19 cellular contexts compared by ENCODE assay signal in genomic region chr5:55829956-55830355, GRCh38. TPM values are rescaled to one million over a fixed set of nuclear protein-coding genes. Genes with fewer than 3 reads are reported as not detected.
A peak's percentile ranks its signal among the peaks of the same experiment; 100 is the strongest.
DNase-seq lines count a peak whose midpoint lies in the region; ATAC-seq, FAIRE-seq and TF ChIP-seq lines count a peak whose summit lies in the region.
"Had no signal": no experiment of that assay in that cellular context is flagged by ENCODE, and none has a peak within 500 bp of the region (broad histone marks: within the 10 kb centered on the region; RNA-seq: fewer than 3 reads in every experiment).

No MANE protein-coding gene starts in this region.

- no peak overlapping the region for H3K4me2 ChIP-seq in astrocyte (ENCODE audit: low read length)
- no peak overlapping the region for H3K4me2 ChIP-seq in keratinocyte (ENCODE audit: control insufficient read depth, extremely low read depth, insufficient read depth, low read depth, low read length)

- H3K36me3 Mint-ChIP-seq in activated naive CD4-positive, alpha-beta T cell treated with anti-CD3 and anti-CD28 coated beads, Interleukin-2, amount 50 U/mL, for 72 hours, result peaks cover 5 to 20% of the 10 kb centered on the region in 2 donors
- peaks cover 1% of the 10 kb centered on the region for H3K36me3 Mint-ChIP-seq in astrocyte (ENCODE audit: low read depth, unreplicated experiment)
- H3K36me3 Mint-ChIP-seq in HFFc6 (ENCODE audit: low read depth), result no peaks in the 10 kb centered on the region

- intact Hi-C loops in lower lobe of right lung (cut with DNase I), result no loop called here

- H3K27me3 Mint-ChIP-seq in astrocyte (ENCODE audit: low read depth, unreplicated experiment), result peaks cover 8% of the 10 kb centered on the region
- peaks cover 34% of the 10 kb centered on the region for H3K27me3 Mint-ChIP-seq in HFFc6 (ENCODE audit: insufficient read depth)

- H3K4me1 Mint-ChIP-seq in astrocyte (ENCODE audit: low read depth, unreplicated experiment), result no peaks in the 10 kb centered on the region
- no peaks in the 10 kb centered on the region for H3K4me1 Mint-ChIP-seq in HFFc6 (ENCODE audit: low read depth)

- H3K27ac ChIP-seq in astrocyte (ENCODE audit: low read depth, low read length) (no peak overlapping the region), keratinocyte (ENCODE audit: control insufficient read depth, insufficient read depth, low read length) (no peak overlapping the region), lower lobe of right lung (no peak overlapping the region)
- H3K27ac ChIP-seq: C4-2B had no signal

- no peak overlapping the region for H3K4me3 ChIP-seq in astrocyte (ENCODE audit: insufficient read depth, low read depth, low read length)
- H3K4me3 ChIP-seq in keratinocyte (ENCODE audit: control insufficient read depth in 2 of 3, extremely low read depth in 1 of 3, insufficient read depth in 2 of 3, low read depth in 1 of 3, low read length in 3 of 3), result no peak overlapping the region
- no peak overlapping the region for H3K4me3 ChIP-seq in lower lobe of right lung

- H3K79me2 ChIP-seq in astrocyte (ENCODE audit: insufficient read depth, low read length) (no peaks in the 10 kb centered on the region), keratinocyte (ENCODE audit: control insufficient read depth, insufficient read depth, low read length) (no peaks in the 10 kb centered on the region)

- no peaks in the 10 kb centered on the region for H3K36me3 ChIP-seq in astrocyte (ENCODE audit: insufficient read depth, low read length)
- no peaks in the 10 kb centered on the region for H3K36me3 ChIP-seq in keratinocyte (ENCODE audit: control insufficient read depth in 2 of 2, extremely low read depth in 1 of 2, insufficient read depth in 2 of 2, low read length in 2 of 2)
- no peaks in the 10 kb centered on the region for H3K36me3 ChIP-seq in lower lobe of right lung

- no peak for DNase-seq in activated naive CD4-positive, alpha-beta T cell treated with anti-CD3 and anti-CD28 coated beads, Interleukin-2, amount 50 U/mL, for 72 hours (ENCODE audit: low spot score in 2 of 2)
- no peak for DNase-seq in activated naive CD4-positive, alpha-beta T cell treated with anti-CD3 and anti-CD28 coated beads, Interleukin-2, amount 50 U/mL, for 16 hours
- DNase-seq in astrocyte (ENCODE audit: low read depth) (no peak), keratinocyte (ENCODE audit: low read depth, low spot score) (no peak), HFFc6 (no peak), NCI-H2029 (lab: John Stamatoyannopoulos, UW) (no peak), lower lobe of right lung (no peak)
- DNase-seq: DMS53, GOT3, Karpas-422, MM.1S, NCI-H1417, NCI-H1930, NCI-H2171 treated with DMSO at 0.1 percent for 48 hours had no signal

- H3K4me1 ChIP-seq in astrocyte (ENCODE audit: insufficient read depth, low read length), result no peaks in the 10 kb centered on the region
- H3K4me1 ChIP-seq in keratinocyte (ENCODE audit: control insufficient read depth, extremely low read depth, insufficient read depth, low read length), result no peaks in the 10 kb centered on the region
- no peaks in the 10 kb centered on the region for H3K4me1 ChIP-seq in lower lobe of right lung

- ATAC-seq in activated naive CD4-positive, alpha-beta T cell treated with anti-CD3 and anti-CD28 coated beads, Interleukin-2, amount 50 U/mL, for 72 hours, result peak; percentile 29 to 79
- ATAC-seq in HG02870 (IDR thresholded peaks at IDR 0.05; ENCODE audit: unreplicated experiment), result peak; percentile 51
- no peak for ATAC-seq in lower lobe of right lung

- H3K9me1 ChIP-seq in keratinocyte (ENCODE audit: control insufficient read depth, extremely low read depth, insufficient read depth, low read length), result no peaks in the 10 kb centered on the region

- TF ChIP-seq CTCF in astrocyte (IDR thresholded peaks at IDR 0.05; ENCODE audit: insufficient read depth, low read depth, low read length) (no peak), keratinocyte (optimal IDR thresholded peaks at IDR 0.05 in 1 of 3, IDR thresholded peaks at IDR 0.05 in 1 of 3, conservative IDR thresholded peaks at IDR 0.05 in 1 of 3; ENCODE audit: extremely low read depth in 1 of 3, insufficient read depth in 2 of 3, low read length in 3 of 3) (no peak), HFFc6 (IDR thresholded peaks at IDR 0.05) (no peak), lower lobe of right lung (IDR thresholded peaks at IDR 0.05) (no peak)

- dilution Hi-C loops in keratinocyte (cut with MboI; ENCODE audit: extremely low pct_ligation_motif_present, low sequenced_read_pairs), result no loop called here

- H3K27me3 ChIP-seq in astrocyte (ENCODE audit: insufficient read depth, low read length) (no peaks in the 10 kb centered on the region), keratinocyte (ENCODE audit: control insufficient read depth, extremely low read depth, insufficient read depth, low read length) (no peaks in the 10 kb centered on the region), lower lobe of right lung (ENCODE audit: low read depth) (no peaks in the 10 kb centered on the region)

- H4K20me1 ChIP-seq in astrocyte (ENCODE audit: insufficient read depth, low read length) (no peaks in the 10 kb centered on the region), keratinocyte (ENCODE audit: control insufficient read depth, extremely low read depth, insufficient read depth, low read length) (no peaks in the 10 kb centered on the region)

- H3K27ac Mint-ChIP-seq in activated naive CD4-positive, alpha-beta T cell treated with anti-CD3 and anti-CD28 coated beads, Interleukin-2, amount 50 U/mL, for 72 hours, result no peak overlapping the region
- H3K27ac Mint-ChIP-seq in astrocyte (ENCODE audit: unreplicated experiment), result peak overlapping the region; percentile 13
- no peak overlapping the region for H3K27ac Mint-ChIP-seq in HFFc6

- FAIRE-seq in astrocyte (lab: Jason Lieb, UNC), result no peak
- FAIRE-seq in keratinocyte (lab: Jason Lieb, UNC), result peak; percentile 63
- FAIRE-seq: A204.1, G401.6 had no signal

- H3K9ac ChIP-seq in astrocyte (ENCODE audit: low read length) (no peak overlapping the region), keratinocyte (ENCODE audit: control insufficient read depth, extremely low read depth, insufficient read depth, low read length) (no peak overlapping the region)

- H3K4me3 Mint-ChIP-seq in astrocyte (ENCODE audit: unreplicated experiment), result no peak overlapping the region
- no peak overlapping the region for H3K4me3 Mint-ChIP-seq in HFFc6

- H3K9me3 Mint-ChIP-seq in activated naive CD4-positive, alpha-beta T cell treated with anti-CD3 and anti-CD28 coated beads, Interleukin-2, amount 50 U/mL, for 72 hours, result peaks cover 0 to 15% of the 10 kb centered on the region in 2 donors
- H3K9me3 Mint-ChIP-seq in astrocyte (ENCODE audit: unreplicated experiment) (peaks cover 4% of the 10 kb centered on the region), HFFc6 (peaks cover 7% of the 10 kb centered on the region; the same call in 1 of the 2 replicates)

- H2AFZ ChIP-seq in astrocyte (ENCODE audit: low read depth, low read length) (no peak overlapping the region), keratinocyte (ENCODE audit: control insufficient read depth, low read length) (no peak overlapping the region)

- H3K9me3 ChIP-seq in astrocyte (ENCODE audit: insufficient read depth, low read depth, low read length) (no peaks in the 10 kb centered on the region), keratinocyte (ENCODE audit: control insufficient read depth, low read depth, low read length) (no peaks in the 10 kb centered on the region), lower lobe of right lung (no peaks in the 10 kb centered on the region)

RNA-seq across cellular contexts. Expression of gene IL31RA, which starts 21.2 kb away (rescaled TPM):
- total RNA-seq in activated naive CD4-positive, alpha-beta T cell treated with anti-CD3 and anti-CD28 coated beads, Interleukin-2, amount 50 U/mL, for 72 hours, result under 1 TPM in 1 of 2 donors, not detected in 1; 0.89 TPM
- 4.7 and 5.7 TPM in 2 replicates for total RNA-seq in astrocyte
- polyA plus RNA-seq in keratinocyte, result 4.6 to 6.7 TPM (median 6.0 TPM) in 3 replicates
- polyA plus RNA-seq in keratinocyte (2011; ENCODE audit: low read depth), result 0.35 TPM
- 2.6 and 3.3 TPM in 2 replicates for polyA plus RNA-seq in keratinocyte (2011; cell fraction: cytosol; rRNA removed)
- polyA plus RNA-seq in keratinocyte (2011; cell fraction: nucleus; rRNA removed), result 7.1 and 8.0 TPM in 2 replicates
- polyA plus RNA-seq in keratinocyte (2012; ENCODE audit: low replicate concordance), result 0.42 and 4.7 TPM in 2 replicates
- 3.9 to 7.0 TPM (median 5.4 TPM) in 3 replicates for polyA minus RNA-seq in keratinocyte
- 4.4 TPM for polyA minus RNA-seq in keratinocyte (2011; cell fraction: cytosol; rRNA and poly(A)+ RNA removed)
- 5.0 and 12.8 TPM in 2 replicates for polyA minus RNA-seq in keratinocyte (2011; cell fraction: nucleus; rRNA and poly(A)+ RNA removed)
- total RNA-seq in HFFc6 (2021; fragmentation: NEBNext Ultra II Directional; extraction: Animal tissue kit (Norgen Biotek cat#: 25700)), result under 1 TPM in 4 of 6 experiments, not detected in 2; 0.12 to 0.26 (median 0.19) TPM
- total RNA-seq in lower lobe of right lung, result not detected
- total RNA-seq: NCI-H460 had no signal

Comparison
In these comparisons a context has a peak if more than half of its experiments do, and no peak if none do; other contexts are left out.
1. ATAC-seq: peak in activated naive CD4-positive, alpha-beta T cell treated with anti-CD3 and anti-CD28 coated beads, Interleukin-2, amount 50 U/mL, for 72 hours (2 of 2) and HG02870 (single experiment); none in lower lobe of right lung (0 of 2).